17 cellular contexts compared by ENCODE assay signal in the genomic region with DNA sequence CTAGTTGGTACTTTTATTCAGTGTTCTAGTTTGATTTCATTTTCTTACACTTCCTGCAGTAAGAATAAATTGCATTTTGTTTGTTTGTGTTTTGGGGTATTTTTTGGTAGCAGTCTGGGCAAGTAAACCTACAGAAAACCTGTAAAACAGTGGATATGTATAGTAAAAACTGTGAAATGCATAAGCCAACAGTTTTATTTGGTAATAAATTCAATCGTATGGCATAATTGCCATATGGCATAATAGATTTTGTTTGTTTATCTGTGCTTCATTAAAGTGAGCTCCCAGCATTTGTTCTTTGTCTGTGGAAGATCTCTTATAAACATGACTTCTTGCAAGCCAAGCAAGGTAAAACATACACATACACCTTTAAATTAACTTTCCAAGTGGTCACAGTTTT.
"Had no signal": no experiment of that assay in that cellular context is flagged by ENCODE, and none has a peak within 500 bp of the region (broad histone marks: within the 10 kb centered on the region; RNA-seq: fewer than 3 reads in every experiment).

No MANE protein-coding gene starts in this region.

- H3K27ac ChIP-seq: heart right ventricle, suprapubic skin, thyroid gland had no signal

- H3K36me3 Mint-ChIP-seq: naive thymus-derived CD4-positive, alpha-beta T cell; type B pancreatic cell had no signal

- H3K27me3 ChIP-seq: heart right ventricle, suprapubic skin, thyroid gland had no signal

- ATAC-seq: esophagus mucosa; heart right ventricle; left lobe of liver; naive thymus-derived CD4-positive, alpha-beta T cell; right cardiac atrium had no signal

- H3K27me3 Mint-ChIP-seq: naive thymus-derived CD4-positive, alpha-beta T cell; progenitor cell of endocrine pancreas; type B pancreatic cell had no signal

- H3K4me3 ChIP-seq: heart right ventricle, smooth muscle cell, suprapubic skin, thyroid gland had no signal

- H3K27ac Mint-ChIP-seq: naive thymus-derived CD4-positive, alpha-beta T cell; progenitor cell of endocrine pancreas; type B pancreatic cell had no signal

- H3K9me3 Mint-ChIP-seq: type B pancreatic cell had no signal

- H3K4me3 Mint-ChIP-seq: naive thymus-derived CD4-positive, alpha-beta T cell; type B pancreatic cell had no signal

- DNase-seq: cortex of kidney; effector memory CD4-positive, alpha-beta T cell; heart right ventricle; hypothalamus; kidney glomerular epithelial cell; mammary epithelial cell; naive thymus-derived CD4-positive, alpha-beta T cell; right cardiac atrium; stimulated activated CD4-positive, alpha-beta T cell treated with anti-CD3 and anti-CD28 coated beads, Interleukin-2, amount 100 ng/mL, for 48 hours; stimulated activated naive CD4-positive, alpha-beta T cell treated with Interleukin-2 at 50 U/mL for 16 hours; thyroid gland had no signal
